8 cellular contexts compared by ENCODE assay signal in the genomic region with DNA sequence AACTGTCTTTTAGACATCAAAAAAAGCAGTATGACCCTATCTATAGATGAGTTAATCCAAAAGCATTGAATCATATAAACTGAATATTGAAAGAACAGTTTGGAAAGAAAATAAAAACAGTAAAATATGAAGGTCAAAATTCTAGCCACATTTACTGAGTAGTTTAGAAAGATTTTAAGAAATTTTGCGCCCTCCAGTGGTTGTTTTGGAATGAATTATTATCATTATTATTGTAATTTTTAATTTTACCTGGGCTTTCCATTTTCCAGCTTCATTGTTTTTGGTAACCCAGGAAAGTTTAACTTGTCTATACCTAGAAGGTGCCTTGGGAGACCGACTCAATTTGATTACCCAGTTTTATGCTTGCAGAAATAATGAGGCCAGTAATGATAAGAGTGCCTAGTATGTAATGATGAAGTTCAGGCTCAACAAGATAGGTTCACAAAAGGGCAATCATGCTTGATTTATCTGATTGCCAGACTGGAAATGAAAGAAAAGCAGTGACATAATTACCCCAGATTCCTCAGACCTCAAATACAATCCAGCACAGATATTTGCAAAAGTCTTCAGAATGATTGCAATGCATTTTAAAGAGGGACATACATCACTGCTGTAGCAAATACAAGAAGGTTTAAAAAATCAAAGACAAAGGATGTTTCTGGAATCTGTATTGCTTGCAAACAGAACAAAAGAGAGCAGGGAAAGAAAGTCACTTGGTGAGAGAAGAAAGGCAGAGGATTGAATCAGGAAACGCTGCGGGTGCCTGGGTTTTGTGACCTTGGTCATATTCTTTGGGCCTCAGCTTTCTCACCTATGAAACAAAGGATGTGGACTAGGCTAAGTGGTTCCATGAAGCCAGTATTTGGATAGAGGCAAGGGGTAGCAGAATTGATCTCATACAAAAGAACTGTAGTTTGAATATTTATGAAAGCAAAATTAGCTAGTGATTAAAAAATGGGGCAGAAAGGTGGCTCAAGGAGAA.
DNase-seq lines count a peak whose midpoint lies in the region; ATAC-seq and TF ChIP-seq lines count a peak whose summit lies in the region.

No MANE protein-coding gene starts in this region.

- peaks cover 3% of the 10 kb centered on the region for H3K4me1 Mint-ChIP-seq in activated naive CD8-positive, alpha-beta T cell treated with anti-CD3 and anti-CD28 coated beads, Interleukin-2, amount 50 U/mL, for 24 hours

- TF ChIP-seq CTCF in OCI-LY1 (IDR thresholded peaks at IDR 0.05; ENCODE audit: low read length) (peak; percentile 39; the same call in 1 of the 2 replicates), fibroblast of mammary gland (conservative IDR thresholded peaks at IDR 0.05; ENCODE audit: control insufficient read depth, insufficient read depth, low read depth, low read length) (peak; percentile 31)

- no peaks in the 10 kb centered on the region for H3F3A ChIP-seq in OCI-LY1 (ENCODE audit: insufficient read depth, low read length)

- no peak overlapping the region for H3K4me3 Mint-ChIP-seq in activated naive CD8-positive, alpha-beta T cell treated with anti-CD3 and anti-CD28 coated beads, Interleukin-2, amount 50 U/mL, for 24 hours

- no peaks in the 10 kb centered on the region for H4K20me1 ChIP-seq in OCI-LY1 (ENCODE audit: insufficient read depth, low read length)

- H3K27me3 Mint-ChIP-seq in activated naive CD8-positive, alpha-beta T cell treated with anti-CD3 and anti-CD28 coated beads, Interleukin-2, amount 50 U/mL, for 24 hours = peaks cover 4% of the 10 kb centered on the region

- H3K36me3 Mint-ChIP-seq in activated naive CD8-positive, alpha-beta T cell treated with anti-CD3 and anti-CD28 coated beads, Interleukin-2, amount 50 U/mL, for 24 hours (ENCODE audit: low read depth) = no peaks in the 10 kb centered on the region

- ATAC-seq in esophagus mucosa (no peak), GM18517 (IDR thresholded peaks at IDR 0.05; ENCODE audit: unreplicated experiment) (no peak)
- ATAC-seq in activated naive CD8-positive, alpha-beta T cell treated with anti-CD3 and anti-CD28 coated beads, Interleukin-2, amount 50 U/mL, for 24 hours = no peak

- no peaks in the 10 kb centered on the region for H3K79me2 ChIP-seq in OCI-LY1 (ENCODE audit: insufficient read depth, low read length)

- H2AFZ ChIP-seq in OCI-LY1 (ENCODE audit: low read length) = no peak overlapping the region

- H3K9me3 Mint-ChIP-seq in activated naive CD8-positive, alpha-beta T cell treated with anti-CD3 and anti-CD28 coated beads, Interleukin-2, amount 50 U/mL, for 24 hours = no peaks in the 10 kb centered on the region

- no peak overlapping the region for H3K4me2 ChIP-seq in OCI-LY1 (ENCODE audit: low read length)

- no peak overlapping the region for H3K27ac Mint-ChIP-seq in activated naive CD8-positive, alpha-beta T cell treated with anti-CD3 and anti-CD28 coated beads, Interleukin-2, amount 50 U/mL, for 24 hours

- no peaks in the 10 kb centered on the region for H3K9me2 ChIP-seq in OCI-LY1 (ENCODE audit: low read depth, low read length)

- H3K9me3 ChIP-seq in OCI-LY1 (ENCODE audit: low read length) = no peaks in the 10 kb centered on the region

- no peak overlapping the region for H3K27ac ChIP-seq in OCI-LY1 (ENCODE audit: low read depth, low read length, poor library complexity, severe bottlenecking)

- no peaks in the 10 kb centered on the region for H3K27me3 ChIP-seq in OCI-LY1 (ENCODE audit: insufficient read depth, low read length)

- H3K36me3 ChIP-seq in OCI-LY1 (ENCODE audit: insufficient read depth, low read length) = no peaks in the 10 kb centered on the region

- H3K9ac ChIP-seq in OCI-LY1 (ENCODE audit: low read length) = no peak overlapping the region

- H3K4me1 ChIP-seq in OCI-LY1 (ENCODE audit: insufficient read depth, low read length, severe bottlenecking) = peaks cover 7% of the 10 kb centered on the region

- peak; percentile 4 for DNase-seq in stimulated activated CD4-positive, alpha-beta T cell treated with anti-CD3 and anti-CD28 coated beads, Interleukin-15, amount 100 ng/mL, for 24 hours
- no peak for DNase-seq in stimulated activated CD4-positive, alpha-beta T cell treated with anti-CD3 and anti-CD28 coated beads, Interleukin-2, amount 100 ng/mL, for 24 hours
- DNase-seq in fibroblast of mammary gland (ENCODE audit: low read depth) (peak; percentile 31), NCI-H187 (lab: John Stamatoyannopoulos, UW) (no peak)
- no peak for DNase-seq in activated naive CD8-positive, alpha-beta T cell treated with anti-CD3 and anti-CD28 coated beads, Interleukin-2, amount 50 U/mL, for 24 hours

- H3K4me3 ChIP-seq in OCI-LY1 (ENCODE audit: low read depth, low read length, poor library complexity, severe bottlenecking) (no peak overlapping the region), fibroblast of mammary gland (ENCODE audit: control insufficient read depth, low read depth, low read length) (no peak overlapping the region)

Comparison
In these comparisons a context has a peak if more than half of its experiments do, and no peak if none do; other contexts are left out.
1. DNase-seq: peak in stimulated activated CD4-positive, alpha-beta T cell treated with anti-CD3 and anti-CD28 coated beads, Interleukin-15, amount 100 ng/mL, for 24 hours (single experiment) and fibroblast of mammary gland (single experiment); none in stimulated activated CD4-positive, alpha-beta T cell treated with anti-CD3 and anti-CD28 coated beads, Interleukin-2, amount 100 ng/mL, for 24 hours (0 of 2), activated naive CD8-positive, alpha-beta T cell treated with anti-CD3 and anti-CD28 coated beads, Interleukin-2, amount 50 U/mL, for 24 hours (single experiment) and NCI-H187 (0 of 2).